In the genomic region with DNA sequence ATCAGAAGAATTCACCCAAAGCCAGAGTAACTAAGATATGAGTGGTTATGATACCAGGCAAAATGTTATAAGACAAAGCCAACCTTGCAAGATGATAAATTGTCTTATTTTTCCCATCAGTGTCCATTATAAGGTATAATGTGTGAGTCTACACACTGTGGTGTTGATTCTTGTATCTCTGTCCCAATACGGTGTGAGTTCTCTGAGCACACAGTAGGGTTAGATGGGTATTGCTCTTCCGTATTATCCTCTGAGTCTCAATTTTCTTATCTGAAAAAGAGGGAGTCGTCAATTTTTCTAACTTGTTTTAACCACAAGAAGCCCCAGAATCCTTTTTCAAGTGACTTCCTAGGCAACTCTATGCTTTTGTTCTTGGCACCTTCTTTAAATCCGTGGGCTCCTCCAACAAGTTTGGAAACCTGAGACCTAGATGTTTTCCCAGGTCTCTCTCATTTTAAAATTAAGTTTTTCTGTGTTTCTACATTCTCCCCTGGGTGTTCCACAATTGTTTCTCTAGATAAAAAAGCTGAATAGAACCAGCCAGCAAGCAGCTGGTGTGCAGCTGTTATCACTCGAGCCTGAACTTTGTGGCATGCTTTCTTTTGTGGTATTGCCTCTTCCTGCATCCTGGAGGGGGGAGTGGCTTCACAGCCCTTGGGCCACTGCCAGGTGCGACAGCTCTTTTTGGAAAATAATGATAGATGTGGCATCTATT, we compare ENCODE assay signal across 9 cellular contexts.
DNase-seq lines count a peak whose midpoint lies in the region; ATAC-seq and TF ChIP-seq lines count a peak whose summit lies in the region.
"Had no signal": no experiment of that assay in that cellular context is flagged by ENCODE, and none has a peak within 500 bp of the region (broad histone marks: within the 10 kb centered on the region; RNA-seq: fewer than 3 reads in every experiment).

No MANE protein-coding gene starts in this region.

- H3K4me1 Mint-ChIP-seq in CD8-positive, alpha-beta memory T cell = peaks cover 31 to 43% (median 39%) of the 10 kb centered on the region in 3 donors

- H3K27ac Mint-ChIP-seq in CD8-positive, alpha-beta memory T cell = peak overlapping the region in 5 of 8 donors; percentile 5 to 81 (median 65)

- no peak for TF ChIP-seq POLR2A in Peyer's patch (IDR thresholded peaks at IDR 0.05)

- H3K4me3 Mint-ChIP-seq in CD8-positive, alpha-beta memory T cell = peak overlapping the region in 5 of 7 donors; percentile 7 to 26 (median 16)

- CTCF ChIA-PET in CD8-positive, alpha-beta memory T cell (lab: Charles Lee) = interaction anchor here (1.0 kb wide), 1 partner anchor 38 kb away, joined by 3 read pairs; no protein-coding TSS in a partner anchor

- ATAC-seq in GM19452 (IDR thresholded peaks at IDR 0.05; ENCODE audit: unreplicated experiment) = peak; percentile 85
- ATAC-seq in HG03442 (IDR thresholded peaks at IDR 0.05; ENCODE audit: unreplicated experiment) = peak; percentile 91

- H3K9me3 ChIP-seq in CD8-positive, alpha-beta memory T cell (ENCODE audit: low read length) = no peaks in the 10 kb centered on the region
- H3K9me3 ChIP-seq in Peyer's patch (no peaks in the 10 kb centered on the region), skeletal muscle satellite cell (replicated peaks; ENCODE audit: low read length) (no peaks in the 10 kb centered on the region)
- H3K9me3 ChIP-seq: HAP-1 had no signal

- H3K9ac ChIP-seq in skeletal muscle satellite cell (ENCODE audit: low read depth, low read length) = no peak overlapping the region

- H3K36me3 ChIP-seq in CD8-positive, alpha-beta memory T cell (ENCODE audit: insufficient read depth, low read length) = no peaks in the 10 kb centered on the region
- H3K36me3 ChIP-seq in Peyer's patch = no peaks in the 10 kb centered on the region
- H3K36me3 ChIP-seq in skeletal muscle satellite cell (ENCODE audit: insufficient read depth, low read length) = no peaks in the 10 kb centered on the region
- H3K36me3 ChIP-seq: HAP-1 had no signal

- H3K9me3 Mint-ChIP-seq in CD8-positive, alpha-beta memory T cell = no peaks in the 10 kb centered on the region

- peaks cover 0 to 5% (median 2%) of the 10 kb centered on the region in 3 donors for H3K36me3 Mint-ChIP-seq in CD8-positive, alpha-beta memory T cell

- DNase-seq in CD8-positive, alpha-beta memory T cell = peak in 3 of 5 donors; percentile 6 to 47 (median 33)
- peak in 2 of 3 donors; percentile 52 to 61 for DNase-seq in Peyer's patch
- peak; percentile 49 to 64 for DNase-seq in dermis microvascular lymphatic vessel endothelial cell (ENCODE audit: low read depth in 2 of 2)
- no peak for DNase-seq in DMS114 treated with DMSO at 0.1 percent for 48 hours (lab: John Stamatoyannopoulos, UW; ENCODE audit: unreplicated experiment)
- DNase-seq in T-helper 9 cell = no peak

- H3K4me2 ChIP-seq in skeletal muscle satellite cell (ENCODE audit: low read length) = peak overlapping the region; percentile 39

- peaks cover 16% of the 10 kb centered on the region for H3K4me1 ChIP-seq in CD8-positive, alpha-beta memory T cell (ENCODE audit: insufficient read depth, low read length)
- H3K4me1 ChIP-seq in Peyer's patch = peaks cover 0 to 9% (median 4%) of the 10 kb centered on the region in 4 donors
- peaks cover 10% of the 10 kb centered on the region for H3K4me1 ChIP-seq in skeletal muscle satellite cell (ENCODE audit: control insufficient read depth, insufficient read depth, low read length)
- H3K4me1 ChIP-seq: HAP-1 had no signal

- no peak overlapping the region for H3K27ac ChIP-seq in CD8-positive, alpha-beta memory T cell (ENCODE audit: low read depth, low read length)
- no peak overlapping the region for H3K27ac ChIP-seq in Peyer's patch

- no peaks in the 10 kb centered on the region for H3K27me3 Mint-ChIP-seq in CD8-positive, alpha-beta memory T cell

- POLR2A ChIA-PET in CD8-positive, alpha-beta memory T cell (lab: Charles Lee) = no interaction called here

- no peak for TF ChIP-seq CTCF in Peyer's patch (IDR thresholded peaks at IDR 0.05)

- no peak overlapping the region for H3K4me3 ChIP-seq in CD8-positive, alpha-beta memory T cell (ENCODE audit: low read length)
- H3K4me3 ChIP-seq in Peyer's patch (no peak overlapping the region), skeletal muscle satellite cell (ENCODE audit: low read length) (peak overlapping the region; percentile 19)
- H3K4me3 ChIP-seq: HAP-1 had no signal

- no peaks in the 10 kb centered on the region for H3K27me3 ChIP-seq in CD8-positive, alpha-beta memory T cell (ENCODE audit: insufficient read depth, low read length, poor library complexity, severe bottlenecking)
- no peaks in the 10 kb centered on the region for H3K27me3 ChIP-seq in Peyer's patch
- no peaks in the 10 kb centered on the region for H3K27me3 ChIP-seq in skeletal muscle satellite cell (ENCODE audit: control insufficient read depth, insufficient read depth, low read length)

Comparison
In these comparisons a context has a peak if more than half of its experiments do, and no peak if none do; other contexts are left out.
1. DNase-seq: peak in CD8-positive, alpha-beta memory T cell (3 of 5), Peyer's patch (2 of 3) and dermis microvascular lymphatic vessel endothelial cell (2 of 2); none in DMS114 treated with DMSO at 0.1 percent for 48 hours (single experiment) and T-helper 9 cell (single experiment).